8 cellular contexts compared by ENCODE assay signal in the genomic region with DNA sequence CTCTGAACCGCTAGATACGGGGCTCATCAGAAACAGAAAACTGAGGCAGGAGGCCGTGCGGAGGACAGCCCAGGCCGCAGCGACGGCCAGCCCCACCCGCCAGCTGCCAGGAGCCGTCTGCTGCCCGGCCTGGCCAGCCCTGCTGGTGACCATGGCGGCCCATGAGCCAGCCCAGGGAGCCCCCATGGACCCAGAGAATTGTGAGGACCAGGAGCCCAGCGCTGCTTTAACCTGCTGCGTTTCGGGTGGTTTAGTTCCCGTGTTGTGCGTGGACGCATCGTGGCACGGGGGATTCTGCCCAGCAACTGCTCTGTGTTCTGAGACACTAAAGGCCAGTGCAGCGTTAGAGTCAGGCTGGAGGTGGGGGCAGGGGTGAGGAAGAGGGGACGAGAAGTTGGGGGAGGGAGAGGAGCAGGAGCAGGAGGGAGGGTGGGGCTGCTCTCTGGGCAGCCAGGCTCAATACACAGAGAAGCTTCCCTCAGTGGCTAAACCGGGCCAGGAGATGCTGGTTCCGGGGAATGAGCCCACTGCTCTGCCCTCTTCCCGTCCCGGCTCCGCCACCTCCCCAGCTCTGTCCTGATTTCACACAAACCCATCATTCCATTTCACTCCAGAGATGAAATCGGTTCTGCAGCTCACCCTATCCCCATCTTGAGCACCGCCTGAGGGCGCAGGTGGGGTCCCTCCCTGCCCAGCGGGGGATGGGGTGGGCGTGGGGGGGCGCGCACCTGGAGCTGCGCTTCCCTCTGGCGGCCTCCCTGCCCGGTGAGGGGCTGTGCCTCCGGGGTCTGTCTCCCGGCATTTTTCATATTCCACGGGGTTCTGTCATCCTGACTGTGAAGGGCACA. TPM values are rescaled to one million over a fixed set of nuclear protein-coding genes. Genes with fewer than 3 reads are reported as not detected.
DNase-seq lines count a peak whose midpoint lies in the region; FAIRE-seq and TF ChIP-seq lines count a peak whose summit lies in the region.

No MANE protein-coding gene starts in this region.

- H3K79me2 ChIP-seq in keratinocyte (ENCODE audit: control insufficient read depth, insufficient read depth, low read length), result no peaks in the 10 kb centered on the region

- FAIRE-seq in keratinocyte (lab: Jason Lieb, UNC), result no peak

- peak overlapping the region; percentile 41 for H3K9ac ChIP-seq in keratinocyte (ENCODE audit: control insufficient read depth, extremely low read depth, insufficient read depth, low read length)

- peaks cover 3% of the 10 kb centered on the region for H3K27me3 Mint-ChIP-seq in activated naive CD8-positive, alpha-beta T cell treated with anti-CD3 and anti-CD28 coated beads for 36 hours

- peak overlapping the region; percentile 38 for H3K27ac Mint-ChIP-seq in activated naive CD8-positive, alpha-beta T cell treated with anti-CD3 and anti-CD28 coated beads for 36 hours

- H3K4me1 ChIP-seq in keratinocyte (ENCODE audit: control insufficient read depth, extremely low read depth, insufficient read depth, low read length) (peaks cover 3% of the 10 kb centered on the region), suprapubic skin (peaks cover 13% of the 10 kb centered on the region)

- H3K9me3 ChIP-seq in keratinocyte (ENCODE audit: control insufficient read depth, low read depth, low read length) (peaks cover 2% of the 10 kb centered on the region), suprapubic skin (no peaks in the 10 kb centered on the region)

- intact Hi-C loops in head of caudate nucleus (cut with DNase I), result no loop called here

- H3K36me3 Mint-ChIP-seq in activated naive CD8-positive, alpha-beta T cell treated with anti-CD3 and anti-CD28 coated beads for 36 hours, result peaks cover 6% of the 10 kb centered on the region

- TF ChIP-seq EP300 in suprapubic skin (IDR thresholded peaks at IDR 0.05), result no peak

- TF ChIP-seq POLR2A in suprapubic skin (IDR thresholded peaks at IDR 0.05), result no peak

- H3K4me3 Mint-ChIP-seq in activated naive CD8-positive, alpha-beta T cell treated with anti-CD3 and anti-CD28 coated beads for 36 hours, result peak overlapping the region; percentile 81

- peaks cover 31% of the 10 kb centered on the region for H3K4me1 Mint-ChIP-seq in activated naive CD8-positive, alpha-beta T cell treated with anti-CD3 and anti-CD28 coated beads for 36 hours

- DNase-seq in NCI-H2171 treated with DMSO at 0.1 percent for 48 hours (lab: John Stamatoyannopoulos, UW) (peak; percentile 32), NCI-H2171 (lab: John Stamatoyannopoulos, UW) (no peak), keratinocyte (ENCODE audit: low read depth, low spot score) (no peak), suprapubic skin (ENCODE audit: low spot score in 2 of 2) (no peak), head of caudate nucleus (no peak), NCI-H1092 treated with DMSO at 0.1 percent for 48 hours (lab: John Stamatoyannopoulos, UW) (no peak)
- no peak for DNase-seq in activated naive CD8-positive, alpha-beta T cell treated with anti-CD3 and anti-CD28 coated beads for 36 hours
- DNase-seq in stimulated activated CD8-positive, alpha-beta memory T cell treated with anti-CD3 and anti-CD28 coated beads, Interleukin-4, amount 100 ng/mL, for 48 hours, result no peak

- peaks cover 4% of the 10 kb centered on the region for H3K9me3 Mint-ChIP-seq in activated naive CD8-positive, alpha-beta T cell treated with anti-CD3 and anti-CD28 coated beads for 36 hours

- no peaks in the 10 kb centered on the region for H3K9me1 ChIP-seq in keratinocyte (ENCODE audit: control insufficient read depth, extremely low read depth, insufficient read depth, low read length)

- no peak for TF ChIP-seq CTCF in keratinocyte (optimal IDR thresholded peaks at IDR 0.05 in 1 of 3, IDR thresholded peaks at IDR 0.05 in 1 of 3, conservative IDR thresholded peaks at IDR 0.05 in 1 of 3; ENCODE audit: extremely low read depth in 1 of 3, insufficient read depth in 2 of 3, low read length in 3 of 3)
- TF ChIP-seq CTCF in suprapubic skin (IDR thresholded peaks at IDR 0.05), result no peak

- 52% methylated on average over 22 of the region's 39 CpGs for WGBS in suprapubic skin

- no peaks in the 10 kb centered on the region for H4K20me1 ChIP-seq in keratinocyte (ENCODE audit: control insufficient read depth, extremely low read depth, insufficient read depth, low read length)

- H2AFZ ChIP-seq in keratinocyte (ENCODE audit: control insufficient read depth, low read length), result peak overlapping the region; percentile 93

- no peaks in the 10 kb centered on the region for H3K36me3 ChIP-seq in keratinocyte (ENCODE audit: control insufficient read depth in 2 of 2, extremely low read depth in 1 of 2, insufficient read depth in 2 of 2, low read length in 2 of 2)
- no peaks in the 10 kb centered on the region for H3K36me3 ChIP-seq in suprapubic skin

- H3K27ac ChIP-seq in keratinocyte (ENCODE audit: control insufficient read depth, insufficient read depth, low read length) (no peak overlapping the region), suprapubic skin (no peak overlapping the region)

- H3K4me3 ChIP-seq in keratinocyte (ENCODE audit: control insufficient read depth in 2 of 3, extremely low read depth in 1 of 3, insufficient read depth in 2 of 3, low read depth in 1 of 3, low read length in 3 of 3) (peak overlapping the region; percentile 24 to 67 (median 57)), suprapubic skin (peak overlapping the region; percentile 55)

- H3K27me3 ChIP-seq in keratinocyte (ENCODE audit: control insufficient read depth, extremely low read depth, insufficient read depth, low read length) (peaks cover 5% of the 10 kb centered on the region), suprapubic skin (peaks cover 12% of the 10 kb centered on the region)

- H3K4me2 ChIP-seq in keratinocyte (ENCODE audit: control insufficient read depth, extremely low read depth, insufficient read depth, low read depth, low read length), result peak overlapping the region; percentile 79

- dilution Hi-C loops in keratinocyte (cut with MboI; ENCODE audit: extremely low pct_ligation_motif_present, low sequenced_read_pairs), result no loop called here

RNA-seq across cellular contexts. Expression of gene NOC4L, which starts 44.4 kb away (rescaled TPM):
- total RNA-seq in activated naive CD8-positive, alpha-beta T cell treated with anti-CD3 and anti-CD28 coated beads for 36 hours, result 10 to 100 TPM; 54.2 to 59.2 TPM
- polyA plus RNA-seq in keratinocyte, result 3.7 to 7.4 TPM (median 3.8 TPM) in 3 replicates
- 3.8 TPM for polyA plus RNA-seq in keratinocyte (2011; ENCODE audit: low read depth)
- 4.0 and 8.6 TPM in 2 replicates for polyA plus RNA-seq in keratinocyte (2011; cell fraction: cytosol; rRNA removed)
- 6.9 and 9.7 TPM in 2 replicates for polyA plus RNA-seq in keratinocyte (2011; cell fraction: nucleus; rRNA removed)
- polyA plus RNA-seq in keratinocyte (2012; ENCODE audit: low replicate concordance), result 13.9 and 20.1 TPM in 2 replicates
- polyA minus RNA-seq in keratinocyte, result 3.2 to 15.6 TPM (median 3.9 TPM) in 3 replicates
- 9.2 TPM for polyA minus RNA-seq in keratinocyte (2011; cell fraction: cytosol; rRNA and poly(A)+ RNA removed)
- polyA minus RNA-seq in keratinocyte (2011; cell fraction: nucleus; rRNA and poly(A)+ RNA removed), result 3.8 and 5.9 TPM in 2 replicates
- 10 to 100 TPM; 13.9 to 20.4 (median 16.0) TPM for total RNA-seq in suprapubic skin

RNA-seq across cellular contexts. Expression of gene DDX51, which starts 44.6 kb away (rescaled TPM):
- total RNA-seq in activated naive CD8-positive, alpha-beta T cell treated with anti-CD3 and anti-CD28 coated beads for 36 hours, result 10 to 100 TPM; 32.4 to 34.8 TPM
- 7.4 to 11.6 TPM (median 10.1 TPM) in 3 replicates for polyA plus RNA-seq in keratinocyte
- polyA plus RNA-seq in keratinocyte (2011; ENCODE audit: low read depth), result 4.4 TPM
- polyA plus RNA-seq in keratinocyte (2011; cell fraction: cytosol; rRNA removed), result 3.2 and 7.9 TPM in 2 replicates
- 25.0 and 31.7 TPM in 2 replicates for polyA plus RNA-seq in keratinocyte (2011; cell fraction: nucleus; rRNA removed)
- 8.2 and 13.8 TPM in 2 replicates for polyA plus RNA-seq in keratinocyte (2012; ENCODE audit: low replicate concordance)
- polyA minus RNA-seq in keratinocyte, result 7.7 to 15.2 TPM (median 8.5 TPM) in 3 replicates
- polyA minus RNA-seq in keratinocyte (2011; cell fraction: cytosol; rRNA and poly(A)+ RNA removed), result 16.7 TPM
- polyA minus RNA-seq in keratinocyte (2011; cell fraction: nucleus; rRNA and poly(A)+ RNA removed), result 11.1 and 11.7 TPM in 2 replicates
- 10 to 100 TPM; 21.1 to 39.6 (median 23.7) TPM for total RNA-seq in suprapubic skin
